In the genomic region with DNA sequence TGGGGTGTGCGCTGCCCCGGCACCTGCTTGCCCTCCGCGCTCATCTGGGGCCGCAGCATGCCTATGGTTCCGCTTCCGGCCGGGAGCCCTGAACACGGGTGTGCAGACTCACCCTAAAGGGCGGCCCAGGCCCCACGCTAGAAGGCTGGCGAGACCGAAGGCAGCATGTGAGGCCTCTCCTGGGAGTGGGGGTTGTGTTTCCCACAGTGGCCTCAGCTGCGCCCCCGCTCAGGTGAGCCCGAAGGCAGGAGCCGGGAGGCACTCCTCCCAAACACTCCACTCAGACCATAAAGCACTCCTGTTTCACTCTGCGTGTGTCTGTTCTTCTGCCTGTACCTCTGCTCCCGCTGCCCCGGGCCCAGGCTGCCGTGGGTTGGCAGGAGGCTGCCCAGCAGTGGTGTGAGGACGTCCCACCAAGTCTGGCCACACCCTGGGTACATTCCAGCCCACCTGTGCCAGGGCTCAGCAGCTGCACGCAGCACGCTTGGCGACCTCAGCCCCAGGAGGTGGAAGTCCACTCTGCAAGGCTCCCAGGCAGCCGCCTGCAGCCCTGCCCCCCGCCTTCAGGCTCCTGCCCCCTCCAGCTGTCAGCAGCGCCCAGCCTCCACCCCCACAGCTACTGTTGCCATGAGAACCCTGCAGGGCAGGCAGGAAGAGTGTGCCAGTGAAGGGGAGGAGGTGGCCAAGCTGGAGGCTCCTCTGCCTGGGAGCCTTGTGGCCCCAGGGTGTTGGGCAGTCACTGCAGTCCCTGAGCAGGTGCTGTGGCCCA, we compare ENCODE assay signal across 1 cellular context.
TF ChIP-seq lines count a peak whose summit lies in the region.

No MANE protein-coding gene starts in this region.

TF ChIP-seq in H1, 55 proteins besides CTCF, POLR2A, EP300 and RAD21:
- TF ChIP-seq SAP30 (IDR thresholded peaks at IDR 0.05; ENCODE audit: insufficient read depth, insufficient replicate concordance, low read length) = no peak
- 0 out of 2 replicates have a peak, but pooled peaks have one; percentile 8 for TF ChIP-seq GABPA (IDR thresholded peaks at IDR 0.05; ENCODE audit: borderline replicate concordance, insufficient read depth, low read length)
- peak; percentile 64 for TF ChIP-seq POLR2AphosphoS5 (IDR thresholded peaks at IDR 0.05; ENCODE audit: low read depth, low read length)
- 0 out of 4 replicates have a peak, but pooled peaks of 1 of the 2 experiments have one; percentile 33 for TF ChIP-seq SIN3A (conservative IDR thresholded peaks at IDR 0.05 in 1 of 2, IDR thresholded peaks at IDR 0.05 in 1 of 2; ENCODE audit: low read depth in 1 of 2, low read length in 2 of 2)
TF ChIP-seq in H1: peak in this region for 3.
